Comparison of ENCODE assay signal across 2 cellular contexts in genomic region chr2:187834787-187835186, GRCh38.
TF ChIP-seq lines count a peak whose summit lies in the region.

No MANE protein-coding gene starts in this region.

TF ChIP-seq in HepG2, 621 proteins besides CTCF, POLR2A, EP300 and RAD21 (continued from another document and continues in another):
- TF ChIP-seq, protein P1, sequence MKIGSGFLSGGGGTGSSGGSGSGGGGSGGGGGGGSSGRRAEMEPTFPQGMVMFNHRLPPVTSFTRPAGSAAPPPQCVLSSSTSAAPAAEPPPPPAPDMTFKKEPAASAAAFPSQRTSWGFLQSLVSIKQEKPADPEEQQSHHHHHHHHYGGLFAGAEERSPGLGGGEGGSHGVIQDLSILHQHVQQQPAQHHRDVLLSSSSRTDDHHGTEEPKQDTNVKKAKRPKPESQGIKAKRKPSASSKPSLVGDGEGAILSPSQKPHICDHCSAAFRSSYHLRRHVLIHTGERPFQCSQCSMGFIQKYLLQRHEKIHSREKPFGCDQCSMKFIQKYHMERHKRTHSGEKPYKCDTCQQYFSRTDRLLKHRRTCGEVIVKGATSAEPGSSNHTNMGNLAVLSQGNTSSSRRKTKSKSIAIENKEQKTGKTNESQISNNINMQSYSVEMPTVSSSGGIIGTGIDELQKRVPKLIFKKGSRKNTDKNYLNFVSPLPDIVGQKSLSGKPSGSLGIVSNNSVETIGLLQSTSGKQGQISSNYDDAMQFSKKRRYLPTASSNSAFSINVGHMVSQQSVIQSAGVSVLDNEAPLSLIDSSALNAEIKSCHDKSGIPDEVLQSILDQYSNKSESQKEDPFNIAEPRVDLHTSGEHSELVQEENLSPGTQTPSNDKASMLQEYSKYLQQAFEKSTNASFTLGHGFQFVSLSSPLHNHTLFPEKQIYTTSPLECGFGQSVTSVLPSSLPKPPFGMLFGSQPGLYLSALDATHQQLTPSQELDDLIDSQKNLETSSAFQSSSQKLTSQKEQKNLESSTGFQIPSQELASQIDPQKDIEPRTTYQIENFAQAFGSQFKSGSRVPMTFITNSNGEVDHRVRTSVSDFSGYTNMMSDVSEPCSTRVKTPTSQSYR (CRISPR knock-in tag; IDR thresholded peaks at IDR 0.05; ENCODE audit: borderline replicate concordance), result no peak
- TF ChIP-seq TBP (CRISPR knock-in tag; IDR thresholded peaks at IDR 0.05) (no peak), ZNF724P (CRISPR knock-in tag; IDR thresholded peaks at IDR 0.05; ENCODE audit: borderline replicate concordance) (no peak), FOXO1 (CRISPR knock-in tag; IDR thresholded peaks at IDR 0.05) (no peak), KLF15 (CRISPR knock-in tag; IDR thresholded peaks at IDR 0.05; ENCODE audit: borderline replicate concordance) (no peak), RXRB (CRISPR knock-in tag; IDR thresholded peaks at IDR 0.05; ENCODE audit: borderline replicate concordance) (no peak), REXO4 (CRISPR knock-in tag; IDR thresholded peaks at IDR 0.05; ENCODE audit: borderline replicate concordance) (no peak), KLF12 (CRISPR knock-in tag; IDR thresholded peaks at IDR 0.05; ENCODE audit: borderline replicate concordance) (no peak), ZFP36L2 (CRISPR knock-in tag; IDR thresholded peaks at IDR 0.05) (no peak)
- TF ChIP-seq, protein P2, sequence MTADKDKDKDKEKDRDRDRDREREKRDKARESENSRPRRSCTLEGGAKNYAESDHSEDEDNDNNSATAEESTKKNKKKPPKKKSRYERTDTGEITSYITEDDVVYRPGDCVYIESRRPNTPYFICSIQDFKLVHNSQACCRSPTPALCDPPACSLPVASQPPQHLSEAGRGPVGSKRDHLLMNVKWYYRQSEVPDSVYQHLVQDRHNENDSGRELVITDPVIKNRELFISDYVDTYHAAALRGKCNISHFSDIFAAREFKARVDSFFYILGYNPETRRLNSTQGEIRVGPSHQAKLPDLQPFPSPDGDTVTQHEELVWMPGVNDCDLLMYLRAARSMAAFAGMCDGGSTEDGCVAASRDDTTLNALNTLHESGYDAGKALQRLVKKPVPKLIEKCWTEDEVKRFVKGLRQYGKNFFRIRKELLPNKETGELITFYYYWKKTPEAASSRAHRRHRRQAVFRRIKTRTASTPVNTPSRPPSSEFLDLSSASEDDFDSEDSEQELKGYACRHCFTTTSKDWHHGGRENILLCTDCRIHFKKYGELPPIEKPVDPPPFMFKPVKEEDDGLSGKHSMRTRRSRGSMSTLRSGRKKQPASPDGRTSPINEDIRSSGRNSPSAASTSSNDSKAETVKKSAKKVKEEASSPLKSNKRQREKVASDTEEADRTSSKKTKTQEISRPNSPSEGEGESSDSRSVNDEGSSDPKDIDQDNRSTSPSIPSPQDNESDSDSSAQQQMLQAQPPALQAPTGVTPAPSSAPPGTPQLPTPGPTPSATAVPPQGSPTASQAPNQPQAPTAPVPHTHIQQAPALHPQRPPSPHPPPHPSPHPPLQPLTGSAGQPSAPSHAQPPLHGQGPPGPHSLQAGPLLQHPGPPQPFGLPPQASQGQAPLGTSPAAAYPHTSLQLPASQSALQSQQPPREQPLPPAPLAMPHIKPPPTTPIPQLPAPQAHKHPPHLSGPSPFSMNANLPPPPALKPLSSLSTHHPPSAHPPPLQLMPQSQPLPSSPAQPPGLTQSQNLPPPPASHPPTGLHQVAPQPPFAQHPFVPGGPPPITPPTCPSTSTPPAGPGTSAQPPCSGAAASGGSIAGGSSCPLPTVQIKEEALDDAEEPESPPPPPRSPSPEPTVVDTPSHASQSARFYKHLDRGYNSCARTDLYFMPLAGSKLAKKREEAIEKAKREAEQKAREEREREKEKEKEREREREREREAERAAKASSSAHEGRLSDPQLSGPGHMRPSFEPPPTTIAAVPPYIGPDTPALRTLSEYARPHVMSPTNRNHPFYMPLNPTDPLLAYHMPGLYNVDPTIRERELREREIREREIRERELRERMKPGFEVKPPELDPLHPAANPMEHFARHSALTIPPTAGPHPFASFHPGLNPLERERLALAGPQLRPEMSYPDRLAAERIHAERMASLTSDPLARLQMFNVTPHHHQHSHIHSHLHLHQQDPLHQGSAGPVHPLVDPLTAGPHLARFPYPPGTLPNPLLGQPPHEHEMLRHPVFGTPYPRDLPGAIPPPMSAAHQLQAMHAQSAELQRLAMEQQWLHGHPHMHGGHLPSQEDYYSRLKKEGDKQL (CRISPR knock-in tag; IDR thresholded peaks at IDR 0.05; ENCODE audit: low read depth), result no peak

TF ChIP-seq in K562, 482 proteins besides CTCF, POLR2A, EP300 and RAD21 (continued from another document):
- TF ChIP-seq RREB1 (CRISPR knock-in tag; IDR thresholded peaks at IDR 0.05) (no peak), ZNF197 (CRISPR knock-in tag; IDR thresholded peaks at IDR 0.05; ENCODE audit: low read depth) (no peak), POLR2B (IDR thresholded peaks at IDR 0.05; ENCODE audit: low read depth, partially characterized antibody) (no peak), ZNF23 (CRISPR knock-in tag; IDR thresholded peaks at IDR 0.05) (no peak), ZNF124 (CRISPR knock-in tag; IDR thresholded peaks at IDR 0.05) (no peak), HMGN3 (IDR thresholded peaks at IDR 0.05; ENCODE audit: borderline replicate concordance, extremely low read depth, insufficient read length, low read depth, low read length) (no peak), HDGF (IDR thresholded peaks at IDR 0.05) (no peak)
- TF ChIP-seq, protein P3, sequence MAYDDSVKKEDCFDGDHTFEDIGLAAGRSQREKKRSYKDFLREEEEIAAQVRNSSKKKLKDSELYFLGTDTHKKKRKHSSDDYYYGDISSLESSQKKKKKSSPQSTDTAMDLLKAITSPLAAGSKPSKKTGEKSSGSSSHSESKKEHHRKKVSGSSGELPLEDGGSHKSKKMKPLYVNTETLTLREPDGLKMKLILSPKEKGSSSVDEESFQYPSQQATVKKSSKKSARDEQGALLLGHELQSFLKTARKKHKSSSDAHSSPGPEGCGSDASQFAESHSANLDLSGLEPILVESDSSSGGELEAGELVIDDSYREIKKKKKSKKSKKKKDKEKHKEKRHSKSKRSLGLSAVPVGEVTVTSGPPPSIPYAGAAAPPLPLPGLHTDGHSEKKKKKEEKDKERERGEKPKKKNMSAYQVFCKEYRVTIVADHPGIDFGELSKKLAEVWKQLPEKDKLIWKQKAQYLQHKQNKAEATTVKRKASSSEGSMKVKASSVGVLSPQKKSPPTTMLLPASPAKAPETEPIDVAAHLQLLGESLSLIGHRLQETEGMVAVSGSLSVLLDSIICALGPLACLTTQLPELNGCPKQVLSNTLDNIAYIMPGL (CRISPR knock-in tag; IDR thresholded peaks at IDR 0.05), result no peak
- TF ChIP-seq, protein P4, sequence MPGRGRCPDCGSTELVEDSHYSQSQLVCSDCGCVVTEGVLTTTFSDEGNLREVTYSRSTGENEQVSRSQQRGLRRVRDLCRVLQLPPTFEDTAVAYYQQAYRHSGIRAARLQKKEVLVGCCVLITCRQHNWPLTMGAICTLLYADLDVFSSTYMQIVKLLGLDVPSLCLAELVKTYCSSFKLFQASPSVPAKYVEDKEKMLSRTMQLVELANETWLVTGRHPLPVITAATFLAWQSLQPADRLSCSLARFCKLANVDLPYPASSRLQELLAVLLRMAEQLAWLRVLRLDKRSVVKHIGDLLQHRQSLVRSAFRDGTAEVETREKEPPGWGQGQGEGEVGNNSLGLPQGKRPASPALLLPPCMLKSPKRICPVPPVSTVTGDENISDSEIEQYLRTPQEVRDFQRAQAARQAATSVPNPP (IDR thresholded peaks at IDR 0.05; ENCODE audit: borderline replicate concordance, insufficient read depth, insufficient read length), result no peak
TF ChIP-seq in K562: peak in this region for 0.
